ENCODE assay signal across 8 cellular contexts in the genomic region with DNA sequence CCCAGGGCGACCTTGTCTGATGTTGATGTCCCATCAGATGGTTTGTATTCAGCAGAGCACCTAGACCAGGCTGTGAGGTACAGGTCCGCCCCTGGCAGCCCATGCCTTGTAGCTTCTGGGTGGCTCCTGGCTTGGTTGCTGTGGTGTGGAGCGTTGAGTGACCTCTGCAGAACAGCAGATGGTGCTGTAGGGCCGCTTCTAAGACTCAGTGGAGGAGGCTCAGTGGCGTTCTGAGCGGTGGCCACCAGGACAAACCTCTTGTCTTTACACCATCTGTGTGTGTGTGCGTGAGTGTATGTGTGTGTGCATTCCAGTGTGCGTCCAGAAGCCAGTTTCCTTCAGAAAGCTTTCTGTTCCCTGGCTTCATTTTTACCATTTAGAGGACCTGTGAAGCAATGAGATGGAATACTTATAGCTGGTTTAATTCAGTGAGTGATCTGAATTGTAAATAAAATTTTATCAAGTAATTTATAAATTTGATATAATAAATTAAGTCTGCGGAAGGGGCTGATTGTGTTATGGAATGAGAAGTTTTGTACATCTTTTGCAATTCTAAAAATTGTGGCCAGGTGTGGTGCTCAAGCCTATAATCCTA.
DNase-seq lines count a peak whose midpoint lies in the region; ATAC-seq, FAIRE-seq and TF ChIP-seq lines count a peak whose summit lies in the region.

No MANE protein-coding gene starts in this region.

- TF ChIP-seq EP300 in H1 (IDR thresholded peaks at IDR 0.05; ENCODE audit: borderline replicate concordance in 1 of 2, low read depth in 2 of 2, low read length in 2 of 2) = no peak

- no peak overlapping the region for H3K4ac ChIP-seq in H1 (replicated peaks; ENCODE audit: insufficient read length, low read depth, low read length)
- no peak overlapping the region for H3K4ac ChIP-seq in mesenchymal stem cell (ENCODE audit: low read depth in 1 of 2, low read length in 2 of 2)

- H3K9me3 ChIP-seq in H1 (ENCODE audit: insufficient read depth in 2 of 2, low read depth in 1 of 2, low read length in 1 of 2) = no peaks in the 10 kb centered on the region
- no peaks in the 10 kb centered on the region for H3K9me3 ChIP-seq in mesenchymal stem cell (ENCODE audit: control insufficient read depth, low read length)

- CTCF ChIA-PET in H1 (lab: Charles Lee; ENCODE audit: partially characterized antibody) = interaction anchor here (0.5 to 8.5 kb wide), 62 partner anchors 7 to 927 kb away, joined by 3 to 144 read pairs (median 4); partner anchors contain the start of gene POFUT2

- H3K4me1 Mint-ChIP-seq in stimulated activated effector memory CD8-positive, alpha-beta T cell treated with anti-CD3 and anti-CD28 coated beads, Interleukin-12 subunit alpha, Interleukin-12 subunit beta, amount 100 ng/mL, for 72 hours = peaks cover 23% of the 10 kb centered on the region

- H3K4me3 ChIP-seq in H1 (ENCODE audit: extremely low read depth in 1 of 4, insufficient read depth in 2 of 4, low read depth in 3 of 4, low read length in 4 of 4) = no peak overlapping the region
- H3K4me3 ChIP-seq in mesenchymal stem cell (ENCODE audit: insufficient read depth in 1 of 2, low read depth in 1 of 2, low read length in 2 of 2) = no peak overlapping the region

- H3K27ac Mint-ChIP-seq in stimulated activated effector memory CD8-positive, alpha-beta T cell treated with anti-CD3 and anti-CD28 coated beads, Interleukin-12 subunit alpha, Interleukin-12 subunit beta, amount 100 ng/mL, for 72 hours = no peak overlapping the region

- H2AFZ ChIP-seq in H1 (ENCODE audit: low read length) = no peak overlapping the region
- no peak overlapping the region for H2AFZ ChIP-seq in mesenchymal stem cell (ENCODE audit: low read depth, low read length)

- no peaks in the 10 kb centered on the region for H3K27me3 ChIP-seq in H1 (replicated peaks in 1 of 4; ENCODE audit: control insufficient read depth in 3 of 4, extremely low read depth in 1 of 4, insufficient read depth in 3 of 4, low read length in 3 of 4)
- peaks cover 0 to 8% of the 10 kb centered on the region in 2 experiments for H3K27me3 ChIP-seq in mesenchymal stem cell (ENCODE audit: control insufficient read depth in 1 of 2, insufficient read depth in 1 of 2, low read length in 2 of 2)

- no peak overlapping the region for H3K4me3 Mint-ChIP-seq in stimulated activated effector memory CD8-positive, alpha-beta T cell treated with anti-CD3 and anti-CD28 coated beads, Interleukin-12 subunit alpha, Interleukin-12 subunit beta, amount 100 ng/mL, for 72 hours

- H4K91ac ChIP-seq in H1 (replicated peaks; ENCODE audit: insufficient read length, low read length) (no peak overlapping the region), mesenchymal stem cell (ENCODE audit: low read length) (no peak overlapping the region)

- TF ChIP-seq POLR2A in H1 (IDR thresholded peaks at IDR 0.05; ENCODE audit: control extremely low read depth in 1 of 2, low read depth in 2 of 2, low read length in 2 of 2) = no peak

- H3K14ac ChIP-seq in H1 (ENCODE audit: insufficient read length) (no peak overlapping the region), mesenchymal stem cell (ENCODE audit: low read length in 2 of 2) (no peak overlapping the region)

- no peak overlapping the region for H2BK15ac ChIP-seq in H1 (ENCODE audit: low read length)
- no peak overlapping the region for H2BK15ac ChIP-seq in mesenchymal stem cell (ENCODE audit: low read depth, poor library complexity, severe bottlenecking)

- H3K18ac ChIP-seq in H1 (ENCODE audit: extremely low read depth, low read length) = no peak overlapping the region
- H3K18ac ChIP-seq in mesenchymal stem cell (ENCODE audit: low read depth in 1 of 2, low read length in 2 of 2) = no peak overlapping the region

- H2AK5ac ChIP-seq in H1 (ENCODE audit: low read depth, low read length) (no peak overlapping the region), mesenchymal stem cell (ENCODE audit: low read length, severe bottlenecking) (no peak overlapping the region)

- H3K27ac ChIP-seq in H1 (ENCODE audit: low read depth, low read length) (no peak overlapping the region), mesenchymal stem cell (ENCODE audit: low read length, poor library complexity, severe bottlenecking) (no peak overlapping the region)

- peak; percentile 73 to 82 for ATAC-seq in activated CD4-positive, CD25-positive, alpha-beta regulatory T cell treated with anti-CD3 and anti-CD28 coated beads, Interleukin-2, amount 50 U/mL, for 24 hours
- peak; percentile 76 for ATAC-seq in HG03521 (IDR thresholded peaks at IDR 0.05; ENCODE audit: unreplicated experiment)
- peak; percentile 94 for ATAC-seq in stimulated activated effector memory CD8-positive, alpha-beta T cell treated with anti-CD3 and anti-CD28 coated beads, Interleukin-12 subunit alpha, Interleukin-12 subunit beta, amount 100 ng/mL, for 72 hours

- H4K5ac ChIP-seq in H1 (ENCODE audit: insufficient read length, low read depth, low read length) = no peak overlapping the region

- 38% methylated on average over 9 of the region's 9 CpGs; no CpG with 5 or more reads in 1 of the 2 experiments for WGBS in H1 (ENCODE audit: extremely low coverage in 1 of 2, insufficient coverage in 1 of 2, insufficient read length in 1 of 2, insufficient replicate concordance in 2 of 2, low coverage in 1 of 2, low lambda C conversion rate in 2 of 2, missing lambda C conversion rate in 1 of 2), 2 experiments
- WGBS in mesenchymal stem cell = 20% methylated on average over 7 of the region's 9 CpGs

- peak; percentile 90 to 99 (median 99) for TF ChIP-seq CTCF in H1 (IDR thresholded peaks at IDR 0.05; ENCODE audit: control extremely low read depth in 1 of 3, insufficient read depth in 1 of 3, low read depth in 1 of 3, low read length in 3 of 3)

- H3K79me2 ChIP-seq in H1 (ENCODE audit: control insufficient read depth in 1 of 2, insufficient read depth in 2 of 2, low read length in 2 of 2) = no peaks in the 10 kb centered on the region

- H2BK20ac ChIP-seq in H1 (ENCODE audit: low read length) = no peak overlapping the region

- H3K56ac ChIP-seq in H1 (replicated peaks; ENCODE audit: insufficient read length, low read depth, low read length) = no peak overlapping the region

- no peak overlapping the region for H2BK5ac ChIP-seq in H1 (ENCODE audit: low read depth, low read length)
- no peak overlapping the region for H2BK5ac ChIP-seq in mesenchymal stem cell (ENCODE audit: low read depth, low read length, poor library complexity, severe bottlenecking)

- no peak overlapping the region for H2BK120ac ChIP-seq in H1 (replicated peaks; ENCODE audit: low read depth, low read length)
- H2BK120ac ChIP-seq in mesenchymal stem cell (ENCODE audit: low read depth, low read length) = no peak overlapping the region

- no peaks in the 10 kb centered on the region for H3K79me1 ChIP-seq in H1 (ENCODE audit: low read depth, low read length)
- peaks cover 7% of the 10 kb centered on the region for H3K79me1 ChIP-seq in mesenchymal stem cell (replicated peaks; ENCODE audit: low read length, poor library complexity, severe bottlenecking)

- no peak overlapping the region for H2BK12ac ChIP-seq in H1 (ENCODE audit: low read depth, low read length)
- H2BK12ac ChIP-seq in mesenchymal stem cell (ENCODE audit: low read length in 2 of 2) = peak overlapping the region in 1 of 2 experiments; percentile 51

- DNase-seq in activated CD4-positive, CD25-positive, alpha-beta regulatory T cell treated with anti-CD3 and anti-CD28 coated beads, Interleukin-2, amount 50 U/mL, for 72 hours = no peak
- DNase-seq in NCI-H774 (lab: John Stamatoyannopoulos, UW) (peak; percentile 20), H1 (ENCODE audit: low read depth in 1 of 2, low spot score in 2 of 2) (peak; percentile 68 to 73), mesenchymal stem cell (peak; percentile 96)
- peak; percentile 56 to 67 for DNase-seq in activated CD4-positive, alpha-beta T cell treated with anti-CD3 and anti-CD28 coated beads, Interleukin-2, amount 50 U/mL, for 48 hours
- DNase-seq in stimulated activated effector memory CD8-positive, alpha-beta T cell treated with anti-CD3 and anti-CD28 coated beads, Interleukin-12 subunit alpha, Interleukin-12 subunit beta, amount 100 ng/mL, for 72 hours (ENCODE audit: low spot score in 2 of 2) = peak; percentile 26 to 76

- H3K23me2 ChIP-seq in H1 (ENCODE audit: low read depth, low read length) = no peaks in the 10 kb centered on the region

- H3K4me1 ChIP-seq in H1 (replicated peaks in 1 of 4; ENCODE audit: control insufficient read depth in 3 of 4, insufficient read depth in 4 of 4, low read length in 3 of 4) (no peaks in the 10 kb centered on the region), mesenchymal stem cell (ENCODE audit: control insufficient read depth, insufficient read depth, low read depth, low read length) (peaks cover 36% of the 10 kb centered on the region)

- POLR2A ChIA-PET in H1 (lab: Charles Lee; ENCODE audit: partially characterized antibody) = interaction anchor here (1.0 kb wide), 1 partner anchor 39 kb away, joined by 3 read pairs; no protein-coding TSS in a partner anchor

- H4K20me1 ChIP-seq in H1 (replicated peaks in 1 of 2; ENCODE audit: control insufficient read depth in 1 of 2, insufficient read depth in 2 of 2, low read length in 2 of 2) = peaks cover 2 to 4% of the 10 kb centered on the region in 2 experiments

- peak; percentile 60 for FAIRE-seq in H1 (lab: Jason Lieb, UNC)

- H3K9ac ChIP-seq in H1 (replicated peaks in 1 of 4; ENCODE audit: extremely low read depth in 1 of 4, low read depth in 3 of 4, low read length in 3 of 4) = no peak overlapping the region
- H3K9ac ChIP-seq in mesenchymal stem cell (ENCODE audit: low read length) = no peak overlapping the region

- H3K36me3 ChIP-seq in H1 (ENCODE audit: control insufficient read depth in 2 of 4, insufficient read depth in 4 of 4, low read length in 3 of 4) (no peaks in the 10 kb centered on the region), mesenchymal stem cell (ENCODE audit: control insufficient read depth in 1 of 2, insufficient read depth in 2 of 2, low read depth in 1 of 2, low read length in 2 of 2) (peaks cover 0 to 6% of the 10 kb centered on the region in 2 experiments)

- no peaks in the 10 kb centered on the region for H3K9me3 Mint-ChIP-seq in stimulated activated effector memory CD8-positive, alpha-beta T cell treated with anti-CD3 and anti-CD28 coated beads, Interleukin-12 subunit alpha, Interleukin-12 subunit beta, amount 100 ng/mL, for 72 hours

- H3K23ac ChIP-seq in H1 (ENCODE audit: insufficient read length) (no peak overlapping the region), mesenchymal stem cell (ENCODE audit: low read length in 2 of 2) (no peak overlapping the region)

- peaks cover 16% of the 10 kb centered on the region for H3K36me3 Mint-ChIP-seq in stimulated activated effector memory CD8-positive, alpha-beta T cell treated with anti-CD3 and anti-CD28 coated beads, Interleukin-12 subunit alpha, Interleukin-12 subunit beta, amount 100 ng/mL, for 72 hours

- H4K8ac ChIP-seq in H1 (ENCODE audit: extremely low read depth, insufficient read depth, low read length) (no peak overlapping the region), mesenchymal stem cell (ENCODE audit: low read length) (no peak overlapping the region)

- H3K4me2 ChIP-seq in H1 (ENCODE audit: insufficient read depth in 1 of 2, low read depth in 2 of 2, low read length in 2 of 2) = no peak overlapping the region
- no peak overlapping the region for H3K4me2 ChIP-seq in mesenchymal stem cell (ENCODE audit: low read length, poor library complexity, severe bottlenecking)

- TF ChIP-seq RAD21 in H1 (IDR thresholded peaks at IDR 0.05 in 1 of 2, conservative IDR thresholded peaks at IDR 0.05 in 1 of 2; ENCODE audit: low read depth in 2 of 2, low read length in 2 of 2) = peak; percentile 97
